In the genomic region with DNA sequence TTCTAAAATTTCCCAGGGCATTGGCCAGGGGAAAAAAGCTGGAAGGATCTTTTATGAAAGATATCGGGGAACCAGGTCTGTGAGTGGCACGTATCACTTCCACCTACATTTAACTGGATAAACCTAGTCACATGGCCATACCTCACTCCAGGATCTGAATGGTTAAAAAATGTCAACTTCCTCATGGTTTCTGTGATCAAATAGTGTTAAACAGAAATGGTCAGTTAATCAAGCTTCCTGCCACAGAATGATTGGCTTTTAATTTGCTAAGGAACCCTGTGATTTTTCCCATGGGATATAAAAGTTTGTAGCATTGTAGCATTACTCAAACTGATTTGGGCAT, we compare ENCODE assay signal across 19 cellular contexts.
DNase-seq lines count a peak whose midpoint lies in the region; ATAC-seq, FAIRE-seq and TF ChIP-seq lines count a peak whose summit lies in the region.
"Had no signal": no experiment of that assay in that cellular context is flagged by ENCODE, and none has a peak within 500 bp of the region (broad histone marks: within the 10 kb centered on the region; RNA-seq: fewer than 3 reads in every experiment).

No MANE protein-coding gene starts in this region.

- H3K9me3 ChIP-seq in astrocyte (ENCODE audit: insufficient read depth, low read depth, low read length) (no peaks in the 10 kb centered on the region), pancreas (no peaks in the 10 kb centered on the region)
- no peaks in the 10 kb centered on the region for H3K9me3 ChIP-seq in naive thymus-derived CD4-positive, alpha-beta T cell (ENCODE audit: control insufficient read depth in 2 of 3, low read length in 3 of 3)
- H3K9me3 ChIP-seq: BE2C had no signal

- 41 to 54% methylated on average over 2 of the region's 2 CpGs for whole genome bisulfite sequencing in pancreas, 2 donors

- ATAC-seq in left colon (peak; percentile 67), pancreas (peak in 1 of 4 donors; percentile 17), GM18868 (IDR thresholded peaks at IDR 0.05; ENCODE audit: unreplicated experiment) (no peak)
- ATAC-seq in naive thymus-derived CD4-positive, alpha-beta T cell, result no peak
- ATAC-seq: Panc1 had no signal

- H3K27me3 ChIP-seq in astrocyte (ENCODE audit: insufficient read depth, low read length) (no peaks in the 10 kb centered on the region), pancreas (peaks cover 0 to 6% (median 0%) of the 10 kb centered on the region in 4 donors)
- H3K27me3 ChIP-seq in naive thymus-derived CD4-positive, alpha-beta T cell (ENCODE audit: control insufficient read depth in 2 of 2, insufficient read depth in 2 of 2, low read length in 2 of 2), result no peaks in the 10 kb centered on the region
- H3K27me3 ChIP-seq: BE2C had no signal

- no peak overlapping the region for H3K4me2 ChIP-seq in astrocyte (ENCODE audit: low read length)

- POLR2A ChIA-PET in naive thymus-derived CD4-positive, alpha-beta T cell (lab: Charles Lee), result no interaction called here

- peaks cover 23% of the 10 kb centered on the region for H3K4me1 Mint-ChIP-seq in astrocyte (ENCODE audit: low read depth, unreplicated experiment)
- no peaks in the 10 kb centered on the region for H3K4me1 Mint-ChIP-seq in naive thymus-derived CD4-positive, alpha-beta T cell

- no peak overlapping the region for H3K27ac Mint-ChIP-seq in astrocyte (ENCODE audit: unreplicated experiment)
- no peak overlapping the region for H3K27ac Mint-ChIP-seq in naive thymus-derived CD4-positive, alpha-beta T cell

- no peaks in the 10 kb centered on the region for H4K20me1 ChIP-seq in astrocyte (ENCODE audit: insufficient read depth, low read length)

- TF ChIP-seq CTCF in astrocyte (IDR thresholded peaks at IDR 0.05; ENCODE audit: insufficient read depth, low read depth, low read length), result no peak
- no peak for TF ChIP-seq CTCF in pancreas (IDR thresholded peaks at IDR 0.05)

- DNase-seq in OCI-M1 (lab: John Stamatoyannopoulos, UW) (peak; percentile 10), astrocyte (ENCODE audit: low read depth) (no peak), left colon (no peak), pancreas (no peak), pons (ENCODE audit: low spot score) (no peak), GM19238 (ENCODE audit: insufficient read length, low spot score) (no peak)
- DNase-seq in naive thymus-derived CD4-positive, alpha-beta T cell, result no peak
- DNase-seq: BE2C, DMS79, GOT3, KBM-7, MM.1S, NCI-H1048, NCI-H1417 treated with DMSO at 0.1 percent for 48 hours, NCI-H187, NCI-H510A, NCI-H748 treated with DMSO at 0.1 percent for 48 hours had no signal

- H3K4me3 ChIP-seq in astrocyte (ENCODE audit: insufficient read depth, low read depth, low read length), result no peak overlapping the region
- H3K4me3 ChIP-seq in pancreas, result no peak overlapping the region
- H3K4me3 ChIP-seq in naive thymus-derived CD4-positive, alpha-beta T cell (ENCODE audit: low read length), result no peak overlapping the region

- H3K4me1 ChIP-seq in astrocyte (ENCODE audit: insufficient read depth, low read length), result peaks cover 13% of the 10 kb centered on the region
- peaks cover 0 to 10% (median 6%) of the 10 kb centered on the region in 3 donors for H3K4me1 ChIP-seq in pancreas
- no peaks in the 10 kb centered on the region for H3K4me1 ChIP-seq in naive thymus-derived CD4-positive, alpha-beta T cell (ENCODE audit: control insufficient read depth in 2 of 2, insufficient read depth in 2 of 2, low read length in 2 of 2)
- H3K4me1 ChIP-seq: BE2C had no signal

- FAIRE-seq in astrocyte (lab: Jason Lieb, UNC), result no peak
- no peak for FAIRE-seq in pancreas (lab: Jason Lieb, UNC)

- no peak overlapping the region for H3K9ac ChIP-seq in astrocyte (ENCODE audit: low read length)

- H3K36me3 Mint-ChIP-seq in astrocyte (ENCODE audit: low read depth, unreplicated experiment), result no peaks in the 10 kb centered on the region
- H3K36me3 Mint-ChIP-seq in naive thymus-derived CD4-positive, alpha-beta T cell, result no peaks in the 10 kb centered on the region

- H3K9me3 Mint-ChIP-seq in astrocyte (ENCODE audit: unreplicated experiment), result no peaks in the 10 kb centered on the region
- no peaks in the 10 kb centered on the region for H3K9me3 Mint-ChIP-seq in naive thymus-derived CD4-positive, alpha-beta T cell

- H3K27me3 Mint-ChIP-seq in astrocyte (ENCODE audit: low read depth, unreplicated experiment), result no peaks in the 10 kb centered on the region
- peaks cover 0 to 7% (median 6%) of the 10 kb centered on the region in 5 donors for H3K27me3 Mint-ChIP-seq in naive thymus-derived CD4-positive, alpha-beta T cell

- CTCF ChIA-PET in naive thymus-derived CD4-positive, alpha-beta T cell (lab: Charles Lee), result no interaction called here

- H3K27ac ChIP-seq in astrocyte (ENCODE audit: low read depth, low read length), result peak overlapping the region; percentile 19
- H3K27ac ChIP-seq in pancreas, result peak overlapping the region in 3 of 4 donors; percentile 35 to 46 (median 44)
- no peak overlapping the region for H3K27ac ChIP-seq in naive thymus-derived CD4-positive, alpha-beta T cell (ENCODE audit: low read depth, low read length)

- no peaks in the 10 kb centered on the region for H3K79me2 ChIP-seq in astrocyte (ENCODE audit: insufficient read depth, low read length)

- H3K36me3 ChIP-seq in astrocyte (ENCODE audit: insufficient read depth, low read length) (no peaks in the 10 kb centered on the region), pancreas (no peaks in the 10 kb centered on the region)
- H3K36me3 ChIP-seq in naive thymus-derived CD4-positive, alpha-beta T cell (ENCODE audit: control insufficient read depth in 2 of 3, insufficient read depth in 3 of 3, low read length in 3 of 3), result no peaks in the 10 kb centered on the region
- H3K36me3 ChIP-seq: BE2C had no signal

- no peak overlapping the region for H3K4me3 Mint-ChIP-seq in astrocyte (ENCODE audit: unreplicated experiment)
- no peak overlapping the region for H3K4me3 Mint-ChIP-seq in naive thymus-derived CD4-positive, alpha-beta T cell

- intact Hi-C loops in left colon (cut with DNase I, micrococcal nuclease), result no loop called here
- intact Hi-C loops in pancreas (cut with DNase I), result no loop called here
- intact Hi-C loops in naive thymus-derived CD4-positive, alpha-beta T cell (cut with micrococcal nuclease), result no loop called here

- no peak overlapping the region for H2AFZ ChIP-seq in astrocyte (ENCODE audit: low read depth, low read length)
